7 cellular contexts compared by ENCODE assay signal in the genomic region with DNA sequence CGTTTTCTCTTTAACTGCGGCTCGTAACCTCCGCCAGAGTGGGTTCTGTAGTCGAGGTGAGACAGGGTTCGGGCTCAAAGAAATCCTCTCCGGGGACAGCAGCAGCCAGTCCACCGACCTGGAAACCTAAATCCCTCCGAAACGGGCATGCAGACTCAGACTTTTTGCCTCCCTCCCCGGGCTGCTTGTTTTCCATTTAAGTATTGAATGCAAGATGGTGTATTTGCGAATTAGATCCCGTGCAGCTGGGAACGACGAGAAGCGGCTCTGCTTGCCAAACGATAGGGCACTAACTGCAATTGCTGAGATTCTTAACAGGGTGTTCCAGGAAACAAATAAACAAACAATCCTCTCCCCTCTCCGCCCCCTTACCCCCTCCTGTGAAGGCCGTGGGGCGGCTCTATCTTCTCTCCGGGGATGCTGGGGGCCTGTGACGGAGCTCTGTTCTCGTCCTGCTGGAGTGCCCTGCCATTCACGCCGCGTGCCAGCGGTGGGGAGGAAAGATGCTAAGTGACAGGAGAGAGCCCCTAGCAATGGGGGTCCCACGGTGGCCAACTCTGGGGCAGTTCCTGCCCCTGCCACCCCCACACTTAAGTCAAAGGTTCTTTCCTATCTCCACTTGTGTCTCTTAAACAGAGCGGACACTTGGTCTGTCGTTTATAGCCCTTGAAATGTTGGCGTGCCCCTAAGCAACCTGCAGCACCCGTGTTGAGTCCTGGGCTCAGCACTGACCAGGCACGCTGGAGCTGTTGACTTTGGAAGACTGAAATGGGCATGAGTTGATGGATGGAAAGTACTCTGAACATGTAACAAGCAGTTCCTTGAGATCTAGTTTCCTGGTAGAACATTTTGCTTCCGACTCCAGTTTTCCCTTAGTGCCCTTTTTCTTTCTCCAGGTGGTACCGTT. TPM values are rescaled to one million over a fixed set of nuclear protein-coding genes. Genes with fewer than 3 reads are reported as not detected.
A peak's percentile ranks its signal among the peaks of the same experiment; 100 is the strongest.
DNase-seq lines count a peak whose midpoint lies in the region; ATAC-seq and TF ChIP-seq lines count a peak whose summit lies in the region.

No MANE protein-coding gene starts in this region.

- peak overlapping the region; percentile 71; the same call in 1 of the 2 replicates for H3K4me3 ChIP-seq in GM08714 (ENCODE audit: low read length)
- H3K4me3 ChIP-seq in choroid plexus epithelial cell (ENCODE audit: low read depth, low read length) = peak overlapping the region; percentile 72
- H3K4me3 ChIP-seq in lung = no peak overlapping the region
- peak overlapping the region in 3 of 4 donors; percentile 28 to 74 (median 40) for H3K4me3 ChIP-seq in transverse colon

- H3K27ac ChIP-seq in lung (ENCODE audit: low read depth in 1 of 2, low read length in 1 of 2) (peak overlapping the region; percentile 45 to 96), transverse colon (peak overlapping the region; percentile 72 to 80 (median 77))

- ATAC-seq in lung (ENCODE audit: insufficient read depth, low FRiP score) = no peak
- no peak for ATAC-seq in GM21528 (IDR thresholded peaks at IDR 0.05; ENCODE audit: low FRiP score, unreplicated experiment)

- no peak for TF ChIP-seq CTCF in choroid plexus epithelial cell (conservative IDR thresholded peaks at IDR 0.05; ENCODE audit: low read depth, low read length)
- no peak for TF ChIP-seq CTCF in lung (IDR thresholded peaks at IDR 0.05; ENCODE audit: control extremely low read depth, extremely low read depth)
- TF ChIP-seq CTCF in transverse colon (IDR thresholded peaks at IDR 0.05) = no peak

- no peaks in the 10 kb centered on the region for H3K27me3 ChIP-seq in lung (ENCODE audit: control insufficient read depth, insufficient read depth)
- H3K27me3 ChIP-seq in transverse colon = peaks cover 83% of the 10 kb centered on the region

- H3K4me1 ChIP-seq in lung (ENCODE audit: control insufficient read depth in 2 of 2, insufficient read depth in 2 of 2, low read length in 2 of 2) (peaks cover 0 to 7% of the 10 kb centered on the region in 2 donors), transverse colon (peaks cover 4 to 46% (median 28%) of the 10 kb centered on the region in 4 donors)

- TF ChIP-seq EP300 in transverse colon (IDR thresholded peaks at IDR 0.05; ENCODE audit: low read depth) = no peak

- H3K9me3 ChIP-seq in lung (ENCODE audit: control insufficient read depth in 2 of 2, insufficient read depth in 1 of 2, low read length in 1 of 2) = no peaks in the 10 kb centered on the region
- H3K9me3 ChIP-seq in transverse colon = no peaks in the 10 kb centered on the region

- intact Hi-C loops in transverse colon (cut with DNase I; ENCODE audit: low total_unique reads) = no loop called here

- TF ChIP-seq POLR2A in transverse colon (IDR thresholded peaks at IDR 0.05) = no peak

- in situ Hi-C loops in transverse colon (cut with MboI; ENCODE audit: low pct_ligation_motif_present in 1 of 4, low pct_unique_long_range_greater_than_20kb in 1 of 4, low sequenced_read_pairs in 3 of 4) = loop anchor here in 1 of 4 donors (25.0 kb wide), 1 partner anchor 677 kb away; a partner anchor contains a TSS

- DNase-seq in NCI-H345 (lab: John Stamatoyannopoulos, UW) (peak; percentile 61), choroid plexus epithelial cell (ENCODE audit: low read depth) (peak; percentile 77), lung (ENCODE audit: low spot score) (no peak), transverse colon (no peak)
- DNase-seq in activated effector memory CD4-positive, alpha-beta T cell treated with anti-CD3 and anti-CD28 coated beads, Interleukin-2, amount 50 U/mL, for 16 hours = no peak

- H3K36me3 ChIP-seq in lung (ENCODE audit: control insufficient read depth in 2 of 2, insufficient read depth in 2 of 2, low read length in 2 of 2) = no peaks in the 10 kb centered on the region
- H3K36me3 ChIP-seq in transverse colon = no peaks in the 10 kb centered on the region

- WGBS in lung, 2 donors = 4 to 5% methylated on average over 35 of the region's 35 CpGs
- WGBS in transverse colon (ENCODE audit: low coverage in 1 of 2), 2 donors = 3 to 9% methylated on average over 12 to 34 of the region's 35 CpGs

RNA-seq across cellular contexts. Expression of a gene that starts 1.3 kb away (rescaled TPM):
- total RNA-seq in lung (10 to 100 TPM; 32.5 to 53.9 TPM), transverse colon (10 to 100 TPM in 1 of 4 donors, 1 to 10 TPM in 2, not detected in 1; 1.9 to 12.2 (median 4.0) TPM)
- polyA plus RNA-seq in lung = 10 to 100 TPM; 12.5 to 13.5 TPM

Comparison
In these comparisons a context has a peak if more than half of its experiments do, and no peak if none do; other contexts are left out.
1. DNase-seq: peak in NCI-H345 (single experiment) and choroid plexus epithelial cell (single experiment); none in lung (single experiment), transverse colon (single experiment) and activated effector memory CD4-positive, alpha-beta T cell treated with anti-CD3 and anti-CD28 coated beads, Interleukin-2, amount 50 U/mL, for 16 hours (single experiment).